Comparison of ENCODE assay signal across 3 cellular contexts in genomic region chr1:223299553-223299952, GRCh38.
TF ChIP-seq lines count a peak whose summit lies in the region.

No MANE protein-coding gene starts in this region.

TF ChIP-seq in HepG2, 621 proteins besides CTCF, POLR2A, EP300 and RAD21:
- TF ChIP-seq MAFF (IDR thresholded peaks at IDR 0.05; ENCODE audit: low read depth, low read length) (peak; percentile 58), JDP2 (CRISPR knock-in tag; IDR thresholded peaks at IDR 0.05; ENCODE audit: borderline replicate concordance) (no peak), MAFK (conservative IDR thresholded peaks at IDR 0.05 in 1 of 2, IDR thresholded peaks at IDR 0.05 in 1 of 2; ENCODE audit: low read length in 2 of 2) (peak in 1 of 2 experiments; percentile 71; a peak in 2 of 4 replicates), ZBTB49 (CRISPR knock-in tag; IDR thresholded peaks at IDR 0.05; ENCODE audit: borderline replicate concordance) (no peak), ARNT (IDR thresholded peaks at IDR 0.05) (no peak)

TF ChIP-seq in IMR-90, 13 proteins besides CTCF, POLR2A, EP300 and RAD21:
- TF ChIP-seq NFE2L2 (IDR thresholded peaks at IDR 0.05; ENCODE audit: low read depth, low read length): no peak
- TF ChIP-seq MAZ (IDR thresholded peaks at IDR 0.05; ENCODE audit: borderline replicate concordance, low read depth, low read length): no peak
- peak; percentile 64 for TF ChIP-seq MAFK (IDR thresholded peaks at IDR 0.05; ENCODE audit: low read depth, low read length)
- no peak for TF ChIP-seq USF2 (IDR thresholded peaks at IDR 0.05; ENCODE audit: low read depth, low read length)

TF ChIP-seq in K562, 482 proteins besides CTCF, POLR2A, EP300 and RAD21:
- TF ChIP-seq RUNX1 (IDR thresholded peaks at IDR 0.05; ENCODE audit: low read depth) (no peak), ZNF316 (IDR thresholded peaks at IDR 0.05) (peak; percentile 50; the same call in 1 of the 2 replicates), C11orf30 (IDR thresholded peaks at IDR 0.05; ENCODE audit: low read depth) (peak; percentile 63; the same call in 1 of the 2 replicates), MAFG (tag; conservative IDR thresholded peaks at IDR 0.05) (peak; percentile 46; the same call in 1 of the 2 replicates), POLR2AphosphoS2 (IDR thresholded peaks at IDR 0.05; ENCODE audit: low read length) (no peak), MAFF (IDR thresholded peaks at IDR 0.05; ENCODE audit: low read length) (0 out of 2 replicates have a peak, but pooled peaks have one; percentile 34), ELK1 (CRISPR knock-in tag; IDR thresholded peaks at IDR 0.05) (no peak), ZC3H11A (IDR thresholded peaks at IDR 0.05; ENCODE audit: low read depth, low read length) (no peak), ILK (tag; IDR thresholded peaks at IDR 0.05; ENCODE audit: borderline replicate concordance, low read depth) (no peak), ETV1 (tag; conservative IDR thresholded peaks at IDR 0.05; ENCODE audit: low read depth) (no peak)
